8 cellular contexts compared by ENCODE assay signal in the genomic region with DNA sequence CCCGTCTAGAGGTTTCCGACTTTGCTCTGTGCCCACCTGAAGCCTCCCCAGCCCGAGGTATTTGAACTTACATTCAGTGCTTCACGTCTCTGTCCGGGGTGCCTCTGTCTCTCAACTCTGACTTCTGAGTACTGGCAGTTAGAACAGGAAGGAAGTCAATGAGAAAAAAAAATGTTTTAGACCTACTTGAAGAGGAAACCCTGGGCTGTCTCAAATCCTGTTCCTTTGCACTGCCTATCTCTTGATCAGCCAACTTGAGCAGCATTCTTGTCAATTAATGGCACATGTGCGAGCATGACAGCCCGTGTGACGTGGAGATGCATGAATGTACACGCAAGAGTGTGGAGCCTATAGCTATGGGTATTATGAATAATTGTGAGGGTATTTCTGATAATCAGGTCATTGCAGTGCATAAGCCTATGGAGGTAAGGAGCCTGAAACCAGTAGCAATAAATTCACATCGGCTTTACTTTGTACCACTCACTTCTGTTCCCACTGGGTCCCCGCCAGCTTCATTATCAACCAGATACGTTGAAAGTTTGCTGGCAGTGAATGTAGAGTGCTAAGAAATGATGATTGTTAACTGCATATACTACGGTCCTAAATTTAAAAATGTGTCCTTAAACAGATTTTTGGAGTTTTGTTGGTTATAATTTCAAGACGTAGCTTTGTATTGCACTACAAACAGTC. TPM values are rescaled to one million over a fixed set of nuclear protein-coding genes. Genes with fewer than 3 reads are reported as not detected.
DNase-seq lines count a peak whose midpoint lies in the region; ATAC-seq, FAIRE-seq and TF ChIP-seq lines count a peak whose summit lies in the region.

A gene (minus strand): TSS at position 136 of the 690 bp plus-strand sequence. CDS start 10,889 bp downstream, outside the sequence.

- DNase-seq in GM12891 (ENCODE audit: insufficient read length, low spot score) (no peak), NOMO-1 treated with DMSO at 0.1 percent for 48 hours (lab: John Stamatoyannopoulos, UW; ENCODE audit: unreplicated experiment) (peak; percentile 97), glomerular endothelial cell (ENCODE audit: extremely low read depth, low read depth, low spot score) (peak; percentile 78), DMS79 (lab: John Stamatoyannopoulos, UW) (no peak), superior temporal gyrus (ENCODE audit: extremely low spot score) (no peak)
- peak; percentile 75 to 78 for DNase-seq in activated T-cell treated with anti-CD3 and anti-CD28 coated beads, Interleukin-2, amount 50 U/mL, for 48 hours
- peak; percentile 65 to 68 for DNase-seq in stimulated activated CD4-positive, alpha-beta T cell treated with anti-CD3 and anti-CD28 coated beads, Interleukin-15, amount 100 ng/mL, for 48 hours (ENCODE audit: low read depth in 2 of 2)

- peak; percentile 58 for ATAC-seq in HG02610 (IDR thresholded peaks at IDR 0.05; ENCODE audit: unreplicated experiment)

- TF ChIP-seq POLR2A in GM12891 (IDR thresholded peaks at IDR 0.05; ENCODE audit: low read depth, low read length): peak; percentile 16; the same call in 1 of the 2 replicates

- peak; percentile 98 for FAIRE-seq in GM12891 (lab: Jason Lieb, UNC)

TF ChIP-seq in GM12891, 5 proteins besides CTCF, POLR2A, EP300 and RAD21:
- TF ChIP-seq TAF1 (IDR thresholded peaks at IDR 0.05; ENCODE audit: low read depth, low read length) (peak; percentile 43), SPI1 (IDR thresholded peaks at IDR 0.05; ENCODE audit: low read depth, low read length) (peak; percentile 61), POLR2AphosphoS5 (IDR thresholded peaks at IDR 0.05; ENCODE audit: low read depth, low read length) (0 out of 2 replicates have a peak, but pooled peaks have one; percentile 54), PAX5 (IDR thresholded peaks at IDR 0.05; ENCODE audit: insufficient read depth, low read length, severe bottlenecking) (no peak), POU2F2 (IDR thresholded peaks at IDR 0.05; ENCODE audit: low read depth, low read length) (peak; percentile 68; the same call in 1 of the 2 replicates)

RNA-seq across cellular contexts. Expression of the gene that starts here (rescaled TPM):
- polyA plus RNA-seq in GM12891 (2012; ENCODE audit: low read depth, missing spikeins): 899 TPM
- 272 and 438 TPM in 2 replicates for total RNA-seq in glomerular endothelial cell

Comparison
In these comparisons a context has a peak if more than half of its experiments do, and no peak if none do; other contexts are left out.
1. DNase-seq: peak in NOMO-1 treated with DMSO at 0.1 percent for 48 hours (single experiment), activated T-cell treated with anti-CD3 and anti-CD28 coated beads, Interleukin-2, amount 50 U/mL, for 48 hours (2 of 2), glomerular endothelial cell (single experiment) and stimulated activated CD4-positive, alpha-beta T cell treated with anti-CD3 and anti-CD28 coated beads, Interleukin-15, amount 100 ng/mL, for 48 hours (2 of 2); none in GM12891 (single experiment), DMS79 (single experiment) and superior temporal gyrus (single experiment).